Comparison of ENCODE assay signal across 22 cellular contexts in genomic region chr6:32298632-32299336, GRCh38.
DNase-seq lines count a peak whose midpoint lies in the region; ATAC-seq and TF ChIP-seq lines count a peak whose summit lies in the region.
"Had no signal": no experiment of that assay in that cellular context is flagged by ENCODE, and none has a peak within 500 bp of the region (broad histone marks: within the 10 kb centered on the region; RNA-seq: fewer than 3 reads in every experiment).

No MANE protein-coding gene starts in this region.

- CTCF ChIA-PET in naive thymus-derived CD4-positive, alpha-beta T cell (lab: Charles Lee): no interaction called here

- no peaks in the 10 kb centered on the region for H3K36me3 ChIP-seq in naive thymus-derived CD4-positive, alpha-beta T cell (ENCODE audit: control insufficient read depth in 2 of 3, insufficient read depth in 3 of 3, low read length in 3 of 3)
- no peaks in the 10 kb centered on the region for H3K36me3 ChIP-seq in H7 (replicated peaks; ENCODE audit: control insufficient read depth, insufficient read depth, low read length)
- H3K36me3 ChIP-seq: esophagus muscularis mucosa, tibial artery had no signal

- no peak for TF ChIP-seq CTCF in 22Rv1 (IDR thresholded peaks at IDR 0.05)

- H3K27me3 ChIP-seq in naive thymus-derived CD4-positive, alpha-beta T cell (ENCODE audit: control insufficient read depth in 2 of 2, insufficient read depth in 2 of 2, low read length in 2 of 2): no peaks in the 10 kb centered on the region
- no peaks in the 10 kb centered on the region for H3K27me3 ChIP-seq in H7 (ENCODE audit: control insufficient read depth, insufficient read depth, low read length)
- H3K27me3 ChIP-seq: tibial artery had no signal

- no peaks in the 10 kb centered on the region for H3K9me3 ChIP-seq in naive thymus-derived CD4-positive, alpha-beta T cell (ENCODE audit: control insufficient read depth in 2 of 3, low read length in 3 of 3)
- H3K9me3 ChIP-seq: esophagus muscularis mucosa, tibial artery had no signal

- no peak overlapping the region for H3K4me3 ChIP-seq in naive thymus-derived CD4-positive, alpha-beta T cell (ENCODE audit: low read length)
- no peak overlapping the region for H3K4me3 ChIP-seq in H7 (ENCODE audit: insufficient read depth, low read depth, low read length)
- H3K4me3 ChIP-seq: esophagus muscularis mucosa, PC-9, SK-N-MC, tibial artery had no signal

- peaks cover 0 to 10% (median 4%) of the 10 kb centered on the region in 7 donors for H3K4me1 Mint-ChIP-seq in naive thymus-derived CD4-positive, alpha-beta T cell
- H3K4me1 Mint-ChIP-seq: CD4-positive, CD25-positive, alpha-beta regulatory T cell; stimulated activated effector memory CD8-positive, alpha-beta T cell treated with anti-CD3 and anti-CD28 coated beads, Interleukin-12 subunit alpha, Interleukin-12 subunit beta, amount 100 ng/mL, for 72 hours had no signal

- peaks cover 8 to 42% (median 16%) of the 10 kb centered on the region in 5 donors for H3K27me3 Mint-ChIP-seq in naive thymus-derived CD4-positive, alpha-beta T cell
- H3K27me3 Mint-ChIP-seq: activated B cell treated with CpG ODN at 0.5 μM for 24 hours had no signal

- peak overlapping the region; percentile 12 for H3K27ac ChIP-seq in 22Rv1
- no peak overlapping the region for H3K27ac ChIP-seq in naive thymus-derived CD4-positive, alpha-beta T cell (ENCODE audit: low read depth, low read length)
- H3K27ac ChIP-seq: esophagus muscularis mucosa, PC-9, SK-N-MC, tibial artery had no signal

- DNase-seq in ELR (ENCODE audit: low read depth): peak; percentile 83
- DNase-seq in SW480 (ENCODE audit: low spot score): peak; percentile 8
- DNase-seq in fibroblast of the conjunctiva (ENCODE audit: low read depth): peak; percentile 0
- DNase-seq in activated T-cell treated with anti-CD3 and anti-CD28 coated beads, Interleukin-2, amount 50 U/mL, for 1 hour: no peak
- no peak for DNase-seq in NK-92 (lab: John Stamatoyannopoulos, UW; ENCODE audit: unreplicated experiment)
- DNase-seq in naive thymus-derived CD4-positive, alpha-beta T cell: no peak
- no peak for DNase-seq in H7
- DNase-seq: activated B cell treated with CpG ODN at 0.5 μM for 24 hours; activated CD8-positive, alpha-beta memory T cell treated with anti-CD3 and anti-CD28 coated beads for 24 hours; caudate nucleus; CD4-positive, CD25-positive, alpha-beta regulatory T cell; DMS79; Karpas-422; midbrain; NCI-H1105; NCI-H526 treated with DMSO at 0.1 percent for 48 hours; tibial artery had no signal

- no peak for ATAC-seq in naive thymus-derived CD4-positive, alpha-beta T cell
- ATAC-seq: stimulated activated effector memory CD8-positive, alpha-beta T cell treated with anti-CD3 and anti-CD28 coated beads, Interleukin-12 subunit alpha, Interleukin-12 subunit beta, amount 100 ng/mL, for 72 hours had no signal

- no peaks in the 10 kb centered on the region for H3K9me3 Mint-ChIP-seq in naive thymus-derived CD4-positive, alpha-beta T cell
- H3K9me3 Mint-ChIP-seq: activated B cell treated with CpG ODN at 0.5 μM for 24 hours; stimulated activated effector memory CD8-positive, alpha-beta T cell treated with anti-CD3 and anti-CD28 coated beads, Interleukin-12 subunit alpha, Interleukin-12 subunit beta, amount 100 ng/mL, for 72 hours had no signal

- H3K4me3 Mint-ChIP-seq in naive thymus-derived CD4-positive, alpha-beta T cell: no peak overlapping the region
- H3K4me3 Mint-ChIP-seq: activated B cell treated with CpG ODN at 0.5 μM for 24 hours; stimulated activated effector memory CD8-positive, alpha-beta T cell treated with anti-CD3 and anti-CD28 coated beads, Interleukin-12 subunit alpha, Interleukin-12 subunit beta, amount 100 ng/mL, for 72 hours had no signal

- no peaks in the 10 kb centered on the region for H3K36me3 Mint-ChIP-seq in naive thymus-derived CD4-positive, alpha-beta T cell
- H3K36me3 Mint-ChIP-seq: CD4-positive, CD25-positive, alpha-beta regulatory T cell; stimulated activated effector memory CD8-positive, alpha-beta T cell treated with anti-CD3 and anti-CD28 coated beads, Interleukin-12 subunit alpha, Interleukin-12 subunit beta, amount 100 ng/mL, for 72 hours had no signal

- H3K27ac Mint-ChIP-seq in naive thymus-derived CD4-positive, alpha-beta T cell: no peak overlapping the region
- H3K27ac Mint-ChIP-seq: activated B cell treated with CpG ODN at 0.5 μM for 24 hours; CD4-positive, CD25-positive, alpha-beta regulatory T cell; stimulated activated effector memory CD8-positive, alpha-beta T cell treated with anti-CD3 and anti-CD28 coated beads, Interleukin-12 subunit alpha, Interleukin-12 subunit beta, amount 100 ng/mL, for 72 hours had no signal

- H3K4me1 ChIP-seq in naive thymus-derived CD4-positive, alpha-beta T cell (ENCODE audit: control insufficient read depth in 2 of 2, insufficient read depth in 2 of 2, low read length in 2 of 2): no peaks in the 10 kb centered on the region
- H3K4me1 ChIP-seq: esophagus muscularis mucosa, tibial artery had no signal

- POLR2A ChIA-PET in naive thymus-derived CD4-positive, alpha-beta T cell (lab: Charles Lee): no interaction called here

- intact Hi-C loops in naive thymus-derived CD4-positive, alpha-beta T cell (cut with micrococcal nuclease): no loop called here

Comparison
In these comparisons a context has a peak if more than half of its experiments do, and no peak if none do; other contexts are left out.
1. DNase-seq: peak in ELR (single experiment), SW480 (single experiment) and fibroblast of the conjunctiva (single experiment); none in activated T-cell treated with anti-CD3 and anti-CD28 coated beads, Interleukin-2, amount 50 U/mL, for 1 hour (single experiment), NK-92 (single experiment), naive thymus-derived CD4-positive, alpha-beta T cell (0 of 9) and H7 (single experiment).